In genomic region chr6:18990313-18990978, GRCh38 we compare ENCODE assay signal across 8 cellular contexts.
DNase-seq lines count a peak whose midpoint lies in the region; ATAC-seq and TF ChIP-seq lines count a peak whose summit lies in the region.

No MANE protein-coding gene starts in this region.

- POLR2A ChIA-PET in SK-N-SH (lab: Yijun Ruan, JAX), result no interaction called here

- H3K9me3 ChIP-seq in SK-N-SH, result no peaks in the 10 kb centered on the region
- peaks cover 0 to under 1% (median 0%) of the 10 kb centered on the region in 4 donors for H3K9me3 ChIP-seq in esophagus muscularis mucosa
- H3K9me3 ChIP-seq in muscle layer of duodenum (ENCODE audit: control insufficient read depth in 1 of 2, low read length in 2 of 2), result no peaks in the 10 kb centered on the region

- TF ChIP-seq RAD21 in SK-N-SH (IDR thresholded peaks at IDR 0.05; ENCODE audit: low read length), result peak; percentile 62

- H4K20me1 ChIP-seq in SK-N-SH (ENCODE audit: insufficient read depth), result no peaks in the 10 kb centered on the region

- 0 out of 2 replicates have a peak overlapping the region, but pooled peaks have one; percentile 43 for H2AFZ ChIP-seq in SK-N-SH (ENCODE audit: low read depth)

- H3K36me3 ChIP-seq in SK-N-SH (replicated peaks in 1 of 2; ENCODE audit: control insufficient read depth in 1 of 2, insufficient read depth in 2 of 2, low read length in 1 of 2) (no peaks in the 10 kb centered on the region), esophagus muscularis mucosa (no peaks in the 10 kb centered on the region), muscle layer of duodenum (ENCODE audit: control insufficient read depth in 1 of 2, insufficient read depth in 2 of 2, low read length in 2 of 2) (no peaks in the 10 kb centered on the region)

- H3K27ac ChIP-seq in SK-N-SH (ENCODE audit: low read depth in 2 of 2, low read length in 1 of 2) (no peak overlapping the region), esophagus muscularis mucosa (replicated peaks in 1 of 4) (no peak overlapping the region), muscle layer of duodenum (ENCODE audit: low read length) (no peak overlapping the region)

- H3K79me2 ChIP-seq in SK-N-SH (ENCODE audit: insufficient read depth), result no peaks in the 10 kb centered on the region

- H3K27me3 ChIP-seq in SK-N-SH (ENCODE audit: insufficient read depth) (no peaks in the 10 kb centered on the region), esophagus muscularis mucosa (no peaks in the 10 kb centered on the region), muscle layer of duodenum (ENCODE audit: low read depth, low read length) (no peaks in the 10 kb centered on the region)

- H3K4me2 ChIP-seq in SK-N-SH, result peak overlapping the region; percentile 64

- peak; percentile 79 for TF ChIP-seq CTCF in SK-N-SH (IDR thresholded peaks at IDR 0.05)
- TF ChIP-seq CTCF in esophagus muscularis mucosa (IDR thresholded peaks at IDR 0.05), result peak; percentile 48 to 64 (median 52)

- 21% methylated on average over 19 of the region's 20 CpGs for WGBS in SK-N-SH (ENCODE audit: low lambda C conversion rate)
- 49% methylated on average over 20 of the region's 20 CpGs for WGBS in esophagus muscularis mucosa

- H3K4me1 ChIP-seq in SK-N-SH (ENCODE audit: control insufficient read depth in 1 of 2, insufficient read depth in 2 of 2, low read depth in 1 of 2, low read length in 1 of 2), result no peaks in the 10 kb centered on the region
- peaks cover 0 to 31% (median 14%) of the 10 kb centered on the region in 4 donors for H3K4me1 ChIP-seq in esophagus muscularis mucosa
- no peaks in the 10 kb centered on the region for H3K4me1 ChIP-seq in muscle layer of duodenum (ENCODE audit: control insufficient read depth in 1 of 2, insufficient read depth in 2 of 2, low read length in 2 of 2)

- no peaks in the 10 kb centered on the region for H3K9me2 ChIP-seq in SK-N-SH

- no peaks in the 10 kb centered on the region for H3F3A ChIP-seq in SK-N-SH (replicated peaks; ENCODE audit: insufficient read depth)

- DNase-seq in G401 (ENCODE audit: low spot score) (peak; percentile 31), HuH-7.5 (ENCODE audit: low spot score) (peak; percentile 22), SK-N-SH (peak; percentile 70), esophagus muscularis mucosa (ENCODE audit: extremely low spot score) (no peak), ureter (ENCODE audit: low spot score) (peak; percentile 71), activated gamma-delta T cell (lab: John Stamatoyannopoulos, UW) (no peak)

- no peak overlapping the region for H3K9ac ChIP-seq in SK-N-SH

- H3K4me3 ChIP-seq in SK-N-SH (ENCODE audit: low read depth in 2 of 2, low read length in 1 of 2) (peak overlapping the region in 1 of 2 experiments; percentile 44; a peak in 2 of 4 replicates), esophagus muscularis mucosa (peak overlapping the region in 3 of 4 donors; percentile 10 to 24 (median 19)), muscle layer of duodenum (ENCODE audit: low read depth in 1 of 2, low read length in 2 of 2) (peak overlapping the region; percentile 4 to 16)

- ATAC-seq in GM21367 (IDR thresholded peaks at IDR 0.05; ENCODE audit: unreplicated experiment), result peak; percentile 85

- CTCF ChIA-PET in SK-N-SH (lab: Yijun Ruan, JAX), result interaction anchor here (0.6 to 1.9 kb wide), 15 partner anchors 9 to 1066 kb away, joined by 3 to 8 read pairs (median 3); no protein-coding TSS in a partner anchor

- TF ChIP-seq EP300 in SK-N-SH (IDR thresholded peaks at IDR 0.05; ENCODE audit: borderline replicate concordance in 1 of 2, low read depth in 1 of 2, low read length in 1 of 2) (no peak), esophagus muscularis mucosa (IDR thresholded peaks at IDR 0.05) (no peak)

- in situ Hi-C loops in G401 (cut with HindIII; ENCODE audit: low sequenced_read_pairs), result no loop called here

- TF ChIP-seq POLR2A in esophagus muscularis mucosa (IDR thresholded peaks at IDR 0.05; ENCODE audit: low read depth), result no peak

- intact Hi-C loops in esophagus muscularis mucosa (cut with DNase I), result loop anchor here (10.0 kb wide), 1 partner anchor 864 kb away; no protein-coding TSS in a partner anchor

TF ChIP-seq in SK-N-SH, 30 proteins besides CTCF, POLR2A, EP300 and RAD21:
- TF ChIP-seq SMC3 (IDR thresholded peaks at IDR 0.05; ENCODE audit: low read depth, low read length) (peak; percentile 62), MXI1 (IDR thresholded peaks at IDR 0.05; ENCODE audit: low read depth, low read length) (no peak), FOXM1 (IDR thresholded peaks at IDR 0.05; ENCODE audit: low read depth) (no peak), NFIC (IDR thresholded peaks at IDR 0.05; ENCODE audit: borderline replicate concordance) (peak; percentile 83)

Comparison
In these comparisons a context has a peak if more than half of its experiments do, and no peak if none do; other contexts are left out.
1. DNase-seq: peak in G401 (single experiment), HuH-7.5 (single experiment), SK-N-SH (single experiment) and ureter (single experiment); none in esophagus muscularis mucosa (single experiment) and activated gamma-delta T cell (single experiment).